In the genomic region with DNA sequence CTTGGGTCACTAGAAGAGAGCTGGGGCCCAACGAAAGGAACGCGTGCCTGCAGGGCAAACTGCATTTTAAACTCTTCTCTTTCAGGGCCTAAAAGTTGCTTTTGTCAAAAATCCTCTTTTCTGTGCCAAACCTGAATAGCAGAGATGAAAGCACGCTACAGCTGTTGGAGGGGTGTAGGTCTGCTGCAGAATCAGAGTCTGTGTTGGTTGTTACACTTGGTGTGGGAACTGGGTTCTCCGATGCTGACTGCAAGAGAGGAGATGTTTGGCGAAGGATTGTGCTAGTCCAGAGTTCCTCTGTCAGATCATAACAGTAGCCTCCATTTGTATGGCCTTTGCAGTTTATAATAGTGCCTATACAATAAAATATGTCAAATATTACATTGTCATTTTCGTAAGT, we compare ENCODE assay signal across 1 cellular context.
TF ChIP-seq lines count a peak whose summit lies in the region.

No MANE protein-coding gene starts in this region.

TF ChIP-seq in GM12878, 131 proteins besides CTCF, POLR2A, EP300 and RAD21:
- TF ChIP-seq KDM1A (IDR thresholded peaks at IDR 0.05; ENCODE audit: borderline replicate concordance) = no peak
- TF ChIP-seq TBL1XR1 (IDR thresholded peaks at IDR 0.05; ENCODE audit: low read depth, low read length) = no peak
TF ChIP-seq in GM12878: peak in this region for 0.
